13 cellular contexts compared by ENCODE assay signal in the genomic region with DNA sequence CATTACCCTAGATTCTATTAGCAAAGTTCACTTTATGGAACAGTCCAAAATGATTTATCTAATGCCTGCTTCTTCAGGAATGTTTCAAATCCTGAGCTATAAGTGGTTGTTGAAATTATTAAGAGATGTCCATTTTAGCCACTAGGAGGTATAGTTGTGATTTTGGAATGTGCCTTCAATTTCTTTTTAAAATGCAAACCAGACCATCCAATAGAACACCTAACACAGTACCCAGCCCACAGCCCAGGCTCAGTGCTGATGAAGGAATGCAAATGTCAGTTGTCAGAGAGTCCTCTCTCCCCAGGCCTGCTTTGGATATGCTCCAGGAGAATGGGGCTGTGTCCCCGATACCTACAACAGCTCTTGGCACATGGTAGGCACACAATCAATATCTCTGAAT.
DNase-seq lines count a peak whose midpoint lies in the region; ATAC-seq, FAIRE-seq and TF ChIP-seq lines count a peak whose summit lies in the region.
"Had no signal": no experiment of that assay in that cellular context is flagged by ENCODE, and none has a peak within 500 bp of the region (broad histone marks: within the 10 kb centered on the region; RNA-seq: fewer than 3 reads in every experiment).

No MANE protein-coding gene starts in this region.

- TF ChIP-seq POLR2A in IMR-90 (IDR thresholded peaks at IDR 0.05; ENCODE audit: low read depth, low read length), result no peak
- TF ChIP-seq POLR2A in HepG2 (IDR thresholded peaks at IDR 0.05; ENCODE audit: insufficient read depth in 1 of 2, low read depth in 2 of 2, low read length in 2 of 2), result no peak
- no peak for TF ChIP-seq POLR2A in H54 (IDR thresholded peaks at IDR 0.05; ENCODE audit: low read depth, low read length)
- TF ChIP-seq POLR2A in gastroesophageal sphincter (IDR thresholded peaks at IDR 0.05), result no peak

- no peaks in the 10 kb centered on the region for H3K79me2 ChIP-seq in HepG2 (ENCODE audit: insufficient read depth, low read length)

- H3K27ac ChIP-seq in BLaER1 (no peak overlapping the region), IMR-90 (ENCODE audit: insufficient read depth, low read length) (no peak overlapping the region), HepG2 (ENCODE audit: extremely low read length, insufficient read depth, low read length) (no peak overlapping the region), gastroesophageal sphincter (no peak overlapping the region)

- H2AK5ac ChIP-seq in IMR-90 (ENCODE audit: low read depth, low read length), result no peak overlapping the region

- in situ Hi-C loops in IMR-90 (cut with MboI; ENCODE audit: low sequenced_read_pairs) (no loop called here), HepG2 (cut with HindIII; ENCODE audit: extremely low pct_ligation_motif_present, low pct_unique_long_range_greater_than_20kb) (no loop called here)

- H2BK20ac ChIP-seq in IMR-90 (ENCODE audit: low read depth, low read length), result no peak overlapping the region

- H3K27me3 ChIP-seq in BLaER1 (no peaks in the 10 kb centered on the region), IMR-90 (ENCODE audit: control insufficient read depth, insufficient read depth, low read length) (peaks cover 47% of the 10 kb centered on the region), HepG2 (ENCODE audit: control insufficient read depth in 1 of 2, insufficient read depth in 2 of 2, low read length in 2 of 2) (peaks cover 0 to 5% of the 10 kb centered on the region in 2 experiments; a peak in 2 of 5 replicates), gastroesophageal sphincter (peaks cover 17% of the 10 kb centered on the region)

- H4K20me1 ChIP-seq in BLaER1 (no peaks in the 10 kb centered on the region), IMR-90 (ENCODE audit: insufficient read depth, low read length) (no peaks in the 10 kb centered on the region), HepG2 (ENCODE audit: insufficient read depth, low read length) (no peaks in the 10 kb centered on the region)

- no peak overlapping the region for H4K8ac ChIP-seq in IMR-90 (ENCODE audit: low read depth in 2 of 2, low read length in 2 of 2)

- no peak overlapping the region for H3K4me3 Mint-ChIP-seq in endothelial cell (ENCODE audit: unreplicated experiment)
- H3K4me3 Mint-ChIP-seq in activated T-helper 2 cell treated with anti-CD3 and anti-CD28 coated beads, Interferon-gamma antibody, Interleukin-2, Interleukin-4, amounts not matched to agents 10 μg/mL and 5 μg/mL and 100 μg/mL, durations not matched to agents 14 hours and 24 hours and 36 hours (ENCODE audit: low read depth), result no peak overlapping the region
- H3K4me3 Mint-ChIP-seq: effector memory CD8-positive, alpha-beta T cell had no signal

- H2AFZ ChIP-seq in IMR-90 (replicated peaks; ENCODE audit: low read length, poor library complexity), result peak overlapping the region; percentile 0
- no peak overlapping the region for H2AFZ ChIP-seq in HepG2 (ENCODE audit: low read length)

- no peak overlapping the region for H3K4ac ChIP-seq in IMR-90 (ENCODE audit: low read depth, low read length)

- H3K9me3 ChIP-seq in BLaER1, result no peaks in the 10 kb centered on the region
- H3K9me3 ChIP-seq in IMR-90 (ENCODE audit: control insufficient read depth, insufficient read depth, low read length), result no peaks in the 10 kb centered on the region
- no peaks in the 10 kb centered on the region for H3K9me3 ChIP-seq in HepG2 (ENCODE audit: low read length)
- H3K9me3 ChIP-seq in gastroesophageal sphincter, result no peaks in the 10 kb centered on the region

- H3K9ac ChIP-seq in BLaER1, result no peak overlapping the region
- H3K9ac ChIP-seq in IMR-90 (ENCODE audit: low read depth, low read length), result no peak overlapping the region
- H3K9ac ChIP-seq in HepG2 (ENCODE audit: insufficient read depth, low read depth, low read length), result no peak overlapping the region

- H2BK120ac ChIP-seq in IMR-90 (ENCODE audit: low read depth, low read length), result no peak overlapping the region

- H3K56ac ChIP-seq in IMR-90 (ENCODE audit: extremely low read depth, insufficient read depth, low read length), result no peak overlapping the region

- peak; percentile 75 for ATAC-seq in IMR-90 (ENCODE audit: low read depth)
- ATAC-seq in HepG2, result no peak
- no peak for ATAC-seq in gastroesophageal sphincter
- ATAC-seq: effector memory CD8-positive, alpha-beta T cell had no signal

- peak; percentile 29 for DNase-seq in IMR-90
- DNase-seq in astrocyte of the hippocampus (ENCODE audit: low read depth, low spot score), result peak; percentile 12
- no peak for DNase-seq in HepG2 (ENCODE audit: low spot score)
- no peak for DNase-seq in endothelial cell (ENCODE audit: low spot score)
- no peak for DNase-seq in activated T-helper 2 cell treated with anti-CD3 and anti-CD28 coated beads, Interferon-gamma antibody, Interleukin-2, Interleukin-4, amounts not matched to agents 10 μg/mL and 5 μg/mL and 100 μg/mL, durations not matched to agents 14 hours and 24 hours and 36 hours (ENCODE audit: low spot score)
- no peak for DNase-seq in H54 (ENCODE audit: insufficient read length, low spot score)
- DNase-seq: activated CD4-positive, CD25-positive, alpha-beta regulatory T cell treated with anti-CD3 and anti-CD28 coated beads, Interleukin-2, amount 50 U/mL, for 72 hours; DMS79 treated with DMSO at 0.1 percent for 48 hours; effector memory CD8-positive, alpha-beta T cell; NCI-H1092 treated with DMSO at 0.1 percent for 48 hours; RPMI8226 had no signal

- H3K4me1 Mint-ChIP-seq in endothelial cell (ENCODE audit: unreplicated experiment), result peaks cover 3% of the 10 kb centered on the region
- no peaks in the 10 kb centered on the region for H3K4me1 Mint-ChIP-seq in activated T-helper 2 cell treated with anti-CD3 and anti-CD28 coated beads, Interferon-gamma antibody, Interleukin-2, Interleukin-4, amounts not matched to agents 10 μg/mL and 5 μg/mL and 100 μg/mL, durations not matched to agents 14 hours and 24 hours and 36 hours (ENCODE audit: low read depth)

- H4K5ac ChIP-seq in IMR-90 (ENCODE audit: low read depth, low read length), result no peak overlapping the region

- no peak for FAIRE-seq in HepG2 (lab: Jason Lieb, UNC)
- no peak for FAIRE-seq in H54 (lab: Jason Lieb, UNC)

- H3K79me1 ChIP-seq in IMR-90 (ENCODE audit: low read depth in 1 of 2, low read length in 2 of 2), result no peaks in the 10 kb centered on the region

- TF ChIP-seq EP300 in HepG2 (IDR thresholded peaks at IDR 0.05; ENCODE audit: low read depth in 2 of 2, low read length in 2 of 2), result no peak
- TF ChIP-seq EP300 in HepG2 (CRISPR knock-in tag; IDR thresholded peaks at IDR 0.05; ENCODE audit: borderline replicate concordance), result no peak
- no peak for TF ChIP-seq EP300 in gastroesophageal sphincter (IDR thresholded peaks at IDR 0.05)

- TF ChIP-seq RAD21 in IMR-90 (IDR thresholded peaks at IDR 0.05; ENCODE audit: low read length) (peak; percentile 58), HepG2 (CRISPR knock-in tag; IDR thresholded peaks at IDR 0.05) (no peak)

- H3K36me3 Mint-ChIP-seq in endothelial cell (ENCODE audit: low read depth, unreplicated experiment), result no peaks in the 10 kb centered on the region
- no peaks in the 10 kb centered on the region for H3K36me3 Mint-ChIP-seq in activated T-helper 2 cell treated with anti-CD3 and anti-CD28 coated beads, Interferon-gamma antibody, Interleukin-2, Interleukin-4, amounts not matched to agents 10 μg/mL and 5 μg/mL and 100 μg/mL, durations not matched to agents 14 hours and 24 hours and 36 hours (ENCODE audit: low read depth)

- no TSS peak for BruUV-seq in IMR-90 (replicated peaks; lab: Mats Ljungman, UMichigan)
- BruUV-seq in HepG2 (replicated peaks; lab: Mats Ljungman, UMichigan), result no TSS peak

- H3K9me3 Mint-ChIP-seq in endothelial cell (ENCODE audit: unreplicated experiment), result no peaks in the 10 kb centered on the region
- H3K9me3 Mint-ChIP-seq in activated T-helper 2 cell treated with anti-CD3 and anti-CD28 coated beads, Interferon-gamma antibody, Interleukin-2, Interleukin-4, amounts not matched to agents 10 μg/mL and 5 μg/mL and 100 μg/mL, durations not matched to agents 14 hours and 24 hours and 36 hours, result no peaks in the 10 kb centered on the region
- H3K9me3 Mint-ChIP-seq: effector memory CD8-positive, alpha-beta T cell had no signal

- peaks cover 2% of the 10 kb centered on the region for H3K27me3 Mint-ChIP-seq in endothelial cell (ENCODE audit: unreplicated experiment)
- H3K27me3 Mint-ChIP-seq in activated T-helper 2 cell treated with anti-CD3 and anti-CD28 coated beads, Interferon-gamma antibody, Interleukin-2, Interleukin-4, amounts not matched to agents 10 μg/mL and 5 μg/mL and 100 μg/mL, durations not matched to agents 14 hours and 24 hours and 36 hours (ENCODE audit: low read depth), result peaks cover 17% of the 10 kb centered on the region

- H2BK5ac ChIP-seq in IMR-90 (ENCODE audit: low read depth, low read length, poor library complexity, severe bottlenecking), result no peak overlapping the region

- intact Hi-C loops in IMR-90 (cut with micrococcal nuclease) (loop anchor here (1.0 to 5.0 kb wide), 2 partner anchors 227 to 416 kb away; no protein-coding TSS in a partner anchor), HepG2 (cut with micrococcal nuclease; ENCODE audit: unreplicated experiment) (loop anchor here (1.0 kb wide), 1 partner anchor 227 kb away; no protein-coding TSS in a partner anchor)
- intact Hi-C loops in activated T-helper 2 cell treated with anti-CD3 and anti-CD28 coated beads, Interferon-gamma antibody, Interleukin-2, Interleukin-4, amounts not matched to agents 10 μg/mL and 5 μg/mL and 100 μg/mL, durations not matched to agents 14 hours and 24 hours and 36 hours (cut with micrococcal nuclease), result no loop called here

- no peak overlapping the region for H3K14ac ChIP-seq in IMR-90 (replicated peaks; ENCODE audit: low read depth, low read length)

- no peak overlapping the region for H4K91ac ChIP-seq in IMR-90 (ENCODE audit: insufficient read depth, low read depth, low read length)

- POLR2A ChIA-PET in IMR-90 (lab: Charles Lee; ENCODE audit: unreplicated experiment), result no interaction called here
- POLR2A ChIA-PET in HepG2 (lab: Yijun Ruan, JAX), result no interaction called here

- CTCF ChIA-PET in IMR-90 (lab: Yijun Ruan, JAX), result interaction anchor here (0.7 to 2.2 kb wide), 8 partner anchors 13 to 550 kb away, joined by 3 to 9 read pairs (median 3); no protein-coding TSS in a partner anchor
- CTCF ChIA-PET in HepG2 (lab: Yijun Ruan, JAX; ENCODE audit: low intra/inter-chr PET ratio, low total read pairs), result no interaction called here

- H3K4me3 ChIP-seq in BLaER1, result no peak overlapping the region
- no peak overlapping the region for H3K4me3 ChIP-seq in IMR-90 (ENCODE audit: insufficient read depth, low read depth, low read length)
- H3K4me3 ChIP-seq in HepG2 (replicated peaks in 1 of 3; ENCODE audit: insufficient read depth in 1 of 3, low read depth in 2 of 3, low read length in 3 of 3), result no peak overlapping the region
- H3K4me3 ChIP-seq in gastroesophageal sphincter, result no peak overlapping the region

- H3K4me1 ChIP-seq in BLaER1 (peaks cover 51% of the 10 kb centered on the region), IMR-90 (ENCODE audit: control insufficient read depth, insufficient read depth, low read length) (no peaks in the 10 kb centered on the region; the same call in 1 of the 2 replicates), HepG2 (ENCODE audit: insufficient read depth, low read length) (no peaks in the 10 kb centered on the region), gastroesophageal sphincter (peaks cover 0 to 4% (median 0%) of the 10 kb centered on the region in 3 donors)

- H3K18ac ChIP-seq in IMR-90 (ENCODE audit: low read depth, low read length), result no peak overlapping the region

- no peak overlapping the region for H2AK9ac ChIP-seq in IMR-90 (replicated peaks; ENCODE audit: low read depth, low read length, poor library complexity)

- peak; percentile 52 for TF ChIP-seq CTCF in IMR-90 (conservative IDR thresholded peaks at IDR 0.05; ENCODE audit: low read depth, low read length)
- TF ChIP-seq CTCF in HepG2 (CRISPR knock-in tag; IDR thresholded peaks at IDR 0.05), result no peak
- no peak for TF ChIP-seq CTCF in endothelial cell (IDR thresholded peaks at IDR 0.05; ENCODE audit: unreplicated experiment)
- no peak for TF ChIP-seq CTCF in gastroesophageal sphincter (IDR thresholded peaks at IDR 0.05)

- dilution Hi-C loops in IMR-90 (cut with HindIII; ENCODE audit: low sequenced_read_pairs, unreplicated experiment), result no loop called here

- no peak overlapping the region for H3K27ac Mint-ChIP-seq in endothelial cell (ENCODE audit: unreplicated experiment)
- H3K27ac Mint-ChIP-seq in activated T-helper 2 cell treated with anti-CD3 and anti-CD28 coated beads, Interferon-gamma antibody, Interleukin-2, Interleukin-4, amounts not matched to agents 10 μg/mL and 5 μg/mL and 100 μg/mL, durations not matched to agents 14 hours and 24 hours and 36 hours, result no peak overlapping the region
- H3K27ac Mint-ChIP-seq: effector memory CD8-positive, alpha-beta T cell had no signal

- H3K36me3 ChIP-seq in BLaER1 (no peaks in the 10 kb centered on the region), IMR-90 (ENCODE audit: control insufficient read depth, insufficient read depth, low read length) (no peaks in the 10 kb centered on the region), HepG2 (replicated peaks in 1 of 2; ENCODE audit: control insufficient read depth in 1 of 2, insufficient read depth in 2 of 2, low read length in 2 of 2) (no peaks in the 10 kb centered on the region), gastroesophageal sphincter (no peaks in the 10 kb centered on the region)

- peak overlapping the region; percentile 2; the same call in 1 of the 2 replicates for H3K4me2 ChIP-seq in BLaER1
- no peak overlapping the region for H3K4me2 ChIP-seq in IMR-90 (ENCODE audit: low read depth, low read length)
- no peak overlapping the region for H3K4me2 ChIP-seq in HepG2 (ENCODE audit: low read depth, low read length)

- H3K23ac ChIP-seq in IMR-90 (ENCODE audit: low read depth, low read length), result no peak overlapping the region

- no peaks in the 10 kb centered on the region for H3K9me1 ChIP-seq in IMR-90 (ENCODE audit: insufficient read depth, low read length)

- no peak overlapping the region for H2BK15ac ChIP-seq in IMR-90 (ENCODE audit: low read depth, low read length)

- WGBS in IMR-90 (ENCODE audit: extremely low coverage in 2 of 2, insufficient read length in 1 of 2), 2 experiments, result no CpG with 5 or more reads among the region's 1 CpG
- no CpG with 5 or more reads among the region's 1 CpG for WGBS in HepG2 (ENCODE audit: low lambda C conversion rate)
- no CpG with 5 or more reads among the region's 1 CpG for whole genome bisulfite sequencing in gastroesophageal sphincter (ENCODE audit: low coverage in 1 of 2), 2 donors

Comparison
In these comparisons a context has a peak if more than half of its experiments do, and no peak if none do; other contexts are left out.
1. DNase-seq: peak in IMR-90 (single experiment) and astrocyte of the hippocampus (single experiment); none in HepG2 (single experiment), endothelial cell (single experiment), activated T-helper 2 cell treated with anti-CD3 and anti-CD28 coated beads, Interferon-gamma antibody, Interleukin-2, Interleukin-4, amounts not matched to agents 10 μg/mL and 5 μg/mL and 100 μg/mL, durations not matched to agents 14 hours and 24 hours and 36 hours (single experiment) and H54 (single experiment).